In the genomic region with DNA sequence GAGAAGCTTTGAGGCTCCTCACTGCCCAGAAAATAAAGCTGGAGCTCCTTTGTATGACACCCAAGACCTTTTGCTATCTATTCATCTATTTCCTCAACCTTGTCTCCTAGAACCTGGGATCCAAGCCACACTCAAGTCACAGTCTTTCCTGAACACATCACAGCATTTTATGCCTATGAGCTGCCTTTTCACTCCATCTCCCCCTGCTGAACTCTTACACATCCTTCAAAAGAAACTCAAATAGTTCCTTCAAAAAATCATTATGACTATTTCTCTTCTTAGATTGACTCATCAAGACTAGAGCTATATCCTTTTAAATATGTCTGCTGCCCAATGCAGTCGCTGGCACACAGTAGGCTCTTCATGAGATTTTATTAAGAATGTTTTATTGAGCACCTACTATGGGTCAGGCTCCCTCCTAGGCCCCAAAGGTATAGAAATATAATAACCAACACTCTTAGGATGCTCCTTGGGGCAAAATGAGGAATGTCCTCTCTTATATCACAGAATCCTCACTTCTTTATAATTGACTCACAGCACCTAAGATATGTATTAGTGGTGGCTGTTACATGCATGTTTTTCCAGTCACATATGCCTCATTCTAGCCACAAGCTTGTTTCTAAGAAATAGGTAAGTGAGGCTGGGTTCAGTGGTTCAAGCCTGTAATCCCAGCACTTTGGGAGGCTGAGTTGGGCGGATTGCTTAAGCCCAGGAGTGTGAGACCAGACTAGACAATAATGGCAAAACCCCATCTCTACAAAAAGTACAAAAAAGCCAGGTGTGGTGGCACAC, we compare ENCODE assay signal across 28 cellular contexts.
"Had no signal": no experiment of that assay in that cellular context is flagged by ENCODE, and none has a peak within 500 bp of the region (broad histone marks: within the 10 kb centered on the region; RNA-seq: fewer than 3 reads in every experiment).

No MANE protein-coding gene starts in this region.

- H3K9me3 Mint-ChIP-seq: natural killer cell treated with Interleukin-12 subunit alpha and Interleukin-12 subunit beta and Interleukin-15 and Interleukin-18, amount 100 ng/mL, for 72 hours; stimulated activated naive B cell treated with anti-CD40 and anti-IgM and Interleukin-4, amounts not matched to agents 10 μg/mL and 1 μg/mL and 100 μg/mL, for 72 hours had no signal

- H3K27ac Mint-ChIP-seq: effector memory CD8-positive, alpha-beta T cell; mesothelial cell of epicardium; naive B cell; natural killer cell treated with Interleukin-12 subunit alpha and Interleukin-12 subunit beta and Interleukin-15 and Interleukin-18, amount 100 ng/mL, for 72 hours; stimulated activated naive B cell treated with anti-CD40 and anti-IgM and Interleukin-4, amounts not matched to agents 10 μg/mL and 1 μg/mL and 100 μg/mL, for 72 hours; stimulated activated naive CD8-positive, alpha-beta T cell treated with anti-CD3 and anti-CD28 coated beads, Interleukin-15, Interleukin-2, amounts not matched to agents 100 ng/mL and 50 ng/mL, for 24 hours had no signal

- H3K4me3 ChIP-seq: esophagus squamous epithelium, heart right ventricle, left lung, mucosa of descending colon, pancreas, right lobe of liver, thoracic aorta, tibial nerve, upper lobe of left lung had no signal

- H3K4me1 Mint-ChIP-seq: naive B cell; stimulated activated naive B cell treated with anti-CD40 and anti-IgM and Interleukin-4, amounts not matched to agents 10 μg/mL and 1 μg/mL and 100 μg/mL, for 72 hours had no signal

- H3K36me3 Mint-ChIP-seq: mesothelial cell of epicardium; naive B cell; natural killer cell treated with Interleukin-12 subunit alpha and Interleukin-12 subunit beta and Interleukin-15 and Interleukin-18, amount 100 ng/mL, for 72 hours; stimulated activated naive B cell treated with anti-CD40 and anti-IgM and Interleukin-4, amounts not matched to agents 10 μg/mL and 1 μg/mL and 100 μg/mL, for 72 hours had no signal

- H3K27me3 ChIP-seq: esophagus squamous epithelium, heart right ventricle, left lung, neutrophil, pancreas, right lobe of liver, tibial nerve, upper lobe of left lung had no signal

- H3K27ac ChIP-seq: esophagus squamous epithelium, heart right ventricle, left lung, neutrophil, pancreas, right lobe of liver, thoracic aorta, tibial nerve, upper lobe of left lung had no signal

- H3K4me1 ChIP-seq: heart right ventricle, left lung, pancreas, right lobe of liver, upper lobe of left lung had no signal

- H3K4me3 Mint-ChIP-seq: effector memory CD8-positive, alpha-beta T cell; mesothelial cell of epicardium; naive B cell; natural killer cell treated with Interleukin-12 subunit alpha and Interleukin-12 subunit beta and Interleukin-15 and Interleukin-18, amount 100 ng/mL, for 72 hours; neural crest cell; stimulated activated naive B cell treated with anti-CD40 and anti-IgM and Interleukin-4, amounts not matched to agents 10 μg/mL and 1 μg/mL and 100 μg/mL, for 72 hours; stimulated activated naive CD8-positive, alpha-beta T cell treated with anti-CD3 and anti-CD28 coated beads, Interleukin-15, Interleukin-2, amounts not matched to agents 100 ng/mL and 50 ng/mL, for 24 hours had no signal

- H3K36me3 ChIP-seq: esophagus squamous epithelium, heart right ventricle, left lung, neutrophil, pancreas, right lobe of liver, thoracic aorta, tibial nerve, upper lobe of left lung had no signal

- ATAC-seq: effector memory CD8-positive, alpha-beta T cell; heart right ventricle; left cardiac atrium; left lung; mucosa of descending colon; pancreas; right lobe of liver; stimulated activated naive B cell treated with anti-CD40 and anti-IgM and Interleukin-4, amounts not matched to agents 10 μg/mL and 1 μg/mL and 100 μg/mL, for 72 hours had no signal

- DNase-seq: cortex of kidney; effector memory CD8-positive, alpha-beta T cell; erythroblast; esophagus squamous epithelium; foreskin melanocyte; glutamatergic neuron; heart right ventricle; hippocampal formation; left cardiac atrium; left lung; mesenchymal stem cell; mucosa of descending colon; naive B cell; pancreas; right lobe of liver; small intestine; stimulated activated CD4-positive, alpha-beta T cell treated with anti-CD3 and anti-CD28 coated beads, Interleukin-12 subunit alpha, Interleukin-12 subunit beta, amount 100 ng/mL, for 4 hours; stimulated activated CD4-positive, alpha-beta T cell treated with anti-CD3 and anti-CD28 coated beads, Interleukin-2, amount 100 ng/mL, for 24 hours; stimulated activated CD4-positive, alpha-beta T cell treated with anti-CD3 and anti-CD28 coated beads, Interleukin-4, amount 100 ng/mL, for 4 hours; stimulated activated naive B cell treated with anti-CD40 and anti-IgM and Interleukin-4, amounts not matched to agents 10 μg/mL and 1 μg/mL and 100 μg/mL, for 72 hours; upper lobe of left lung had no signal

- H3K9me3 ChIP-seq: esophagus squamous epithelium, left lung, mucosa of descending colon, neutrophil, pancreas, right lobe of liver, thoracic aorta, upper lobe of left lung had no signal
